ENCODE assay signal across 1 cellular context in the genomic region with DNA sequence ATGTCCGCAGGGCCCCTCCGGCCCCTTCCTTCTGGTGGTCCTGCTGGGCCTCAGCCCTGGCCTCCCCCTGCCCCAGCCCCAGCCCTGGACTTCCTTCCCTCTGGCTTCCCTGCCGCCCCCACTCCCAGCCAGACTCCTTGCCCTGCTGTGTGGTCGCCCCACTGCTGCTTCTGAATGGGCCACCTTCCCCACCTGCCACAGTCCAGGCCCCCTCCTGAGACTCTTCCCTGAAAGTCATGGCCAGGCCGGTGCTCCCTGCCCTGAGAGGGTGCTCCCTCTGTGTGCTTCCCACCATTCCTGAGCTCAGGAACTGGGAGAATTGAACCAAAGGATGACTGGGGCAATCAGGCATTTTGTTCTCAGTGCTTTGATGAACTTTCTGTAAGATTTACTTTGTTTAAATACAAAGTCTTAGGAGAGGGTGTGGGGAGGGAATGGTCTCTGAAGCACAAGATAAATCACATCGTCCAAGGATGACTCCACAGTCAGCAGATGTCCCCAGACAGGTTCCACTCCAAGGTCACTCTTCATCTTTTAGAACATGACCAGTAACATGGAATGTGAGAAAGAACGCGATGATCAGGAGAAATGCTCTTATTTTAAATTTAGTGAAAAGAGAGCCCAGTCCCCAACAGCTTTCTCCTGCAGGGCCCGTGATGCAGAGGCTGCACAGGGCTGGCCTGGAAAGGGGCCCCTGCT.
TF ChIP-seq lines count a peak whose summit lies in the region.

No MANE protein-coding gene starts in this region.

TF ChIP-seq in IMR-90, 13 proteins besides CTCF, POLR2A, EP300 and RAD21:
- TF ChIP-seq CEBPB (IDR thresholded peaks at IDR 0.05; ENCODE audit: low read depth, low read length) (no peak), USF2 (IDR thresholded peaks at IDR 0.05; ENCODE audit: low read depth, low read length) (no peak), RCOR1 (IDR thresholded peaks at IDR 0.05; ENCODE audit: insufficient replicate concordance, low read length) (no peak), MAFK (IDR thresholded peaks at IDR 0.05; ENCODE audit: low read depth, low read length) (no peak), CHD1 (IDR thresholded peaks at IDR 0.05; ENCODE audit: low read depth, low read length) (no peak), RFX5 (IDR thresholded peaks at IDR 0.05; ENCODE audit: low read depth, low read length) (no peak), FOS (IDR thresholded peaks at IDR 0.05; ENCODE audit: low read depth, low read length) (no peak), BHLHE40 (IDR thresholded peaks at IDR 0.05; ENCODE audit: low read depth, low read length) (no peak), ELK1 (IDR thresholded peaks at IDR 0.05; ENCODE audit: borderline replicate concordance, low read depth, low read length) (no peak), MAZ (IDR thresholded peaks at IDR 0.05; ENCODE audit: borderline replicate concordance, low read depth, low read length) (no peak), NFE2L2 (IDR thresholded peaks at IDR 0.05; ENCODE audit: low read depth, low read length) (no peak), SMC3 (IDR thresholded peaks at IDR 0.05; ENCODE audit: low read depth, low read length) (no peak), MXI1 (IDR thresholded peaks at IDR 0.05; ENCODE audit: borderline replicate concordance, low read depth, low read length) (no peak)
